Comparison of ENCODE assay signal across 11 cellular contexts in genomic region chr2:122697415-122697814, GRCh38.
"Had no signal": no experiment of that assay in that cellular context is flagged by ENCODE, and none has a peak within 500 bp of the region (broad histone marks: within the 10 kb centered on the region; RNA-seq: fewer than 3 reads in every experiment).

No MANE protein-coding gene starts in this region.

- H3K36me3 ChIP-seq: HAP-1 had no signal

- H2AFZ ChIP-seq: GM23248, GM23338 had no signal

- H3K9me3 ChIP-seq: HAP-1 had no signal

- ATAC-seq: GM23338, HCT116 had no signal

- H3K4me2 ChIP-seq: GM23338 had no signal

- H3K4me1 ChIP-seq: HAP-1 had no signal

- DNase-seq: GM23248, GOT3, H7, H9, HCEC 1CT, HFFc6 had no signal

- H3K4me3 ChIP-seq: GM23248, GM23338, HAP-1 had no signal

- FAIRE-seq: H1, H54 had no signal

- H3K9ac ChIP-seq: GM23248 had no signal

- H3K27ac ChIP-seq: GM23248 had no signal
